Comparison of ENCODE assay signal across 9 cellular contexts in genomic region chr20:17681741-17682102, GRCh38. TPM values are rescaled to one million over a fixed set of nuclear protein-coding genes. Genes with fewer than 3 reads are reported as not detected.
A peak's percentile ranks its signal among the peaks of the same experiment; 100 is the strongest.
DNase-seq lines count a peak whose midpoint lies in the region; ATAC-seq, FAIRE-seq and TF ChIP-seq lines count a peak whose summit lies in the region.
"Had no signal": no experiment of that assay in that cellular context is flagged by ENCODE, and none has a peak within 500 bp of the region (broad histone marks: within the 10 kb centered on the region; RNA-seq: fewer than 3 reads in every experiment).

No MANE protein-coding gene starts in this region.

- no peaks in the 10 kb centered on the region for H3K9me3 Mint-ChIP-seq in CD4-positive, alpha-beta T cell

- peaks cover 21% of the 10 kb centered on the region for H3K36me3 Mint-ChIP-seq in CD4-positive, alpha-beta T cell (ENCODE audit: low read depth)

- H3K79me2 ChIP-seq in H1 (ENCODE audit: control insufficient read depth in 1 of 2, insufficient read depth in 2 of 2, low read length in 2 of 2), result peaks cover 14 to 41% of the 10 kb centered on the region in 2 experiments
- peaks cover 14% of the 10 kb centered on the region for H3K79me2 ChIP-seq in trophoblast cell (ENCODE audit: control insufficient read depth, insufficient read depth, low read length, poor library complexity)

- intact Hi-C loops in CD4-positive, alpha-beta T cell (cut with DNase I, micrococcal nuclease), result loop anchor here (1.0 to 10.0 kb wide), 15 partner anchors 69 to 1107 kb away; partner anchors contain the start of genes SNX5 (in 2 of the 2), DSTN (in 1 of the 2), KAT14 (in 1 of the 2) and KIF16B (in 1 of the 2)

- ATAC-seq in CD4-positive, alpha-beta T cell (ENCODE audit: poor library complexity), result peak; percentile 0
- ATAC-seq in GM21528 (IDR thresholded peaks at IDR 0.05; ENCODE audit: low FRiP score, unreplicated experiment), result peak; percentile 9

- H3K4me2 ChIP-seq in H1 (ENCODE audit: insufficient read depth in 1 of 2, low read depth in 2 of 2, low read length in 2 of 2) (peak overlapping the region; percentile 4 to 68; a peak in 3 of 4 replicates), trophoblast cell (ENCODE audit: low read length) (peak overlapping the region; percentile 30)

- H3K36me3 ChIP-seq in MG63 (peaks cover 27% of the 10 kb centered on the region), H1 (ENCODE audit: control insufficient read depth in 2 of 4, insufficient read depth in 4 of 4, low read length in 3 of 4) (peaks cover 0 to 8% (median 1%) of the 10 kb centered on the region in 4 experiments; a peak in 3 of 8 replicates), trophoblast cell (ENCODE audit: control insufficient read depth in 1 of 2, insufficient read depth in 2 of 2, low read length in 2 of 2) (peaks cover 7 to 8% of the 10 kb centered on the region in 2 experiments)

- peak overlapping the region; percentile 69 for H3K4me3 ChIP-seq in MG63
- peak overlapping the region; percentile 66 to 96 (median 94) for H3K4me3 ChIP-seq in H1 (ENCODE audit: extremely low read depth in 1 of 4, insufficient read depth in 2 of 4, low read depth in 3 of 4, low read length in 4 of 4)
- peak overlapping the region; percentile 93 for H3K4me3 ChIP-seq in trophoblast cell (ENCODE audit: low read depth, low read length)

- H3K27me3 Mint-ChIP-seq in CD4-positive, alpha-beta T cell, result peaks cover 24% of the 10 kb centered on the region

- H2BK20ac ChIP-seq in H1 (ENCODE audit: low read length), result no peak overlapping the region

- H4K20me1 ChIP-seq in H1 (replicated peaks in 1 of 2; ENCODE audit: control insufficient read depth in 1 of 2, insufficient read depth in 2 of 2, low read length in 2 of 2), result peaks cover 8 to 13% of the 10 kb centered on the region in 2 experiments

- no peak for TF ChIP-seq EP300 in H1 (IDR thresholded peaks at IDR 0.05; ENCODE audit: borderline replicate concordance in 1 of 2, low read depth in 2 of 2, low read length in 2 of 2)

- H3K18ac ChIP-seq in H1 (ENCODE audit: extremely low read depth, low read length), result peak overlapping the region; percentile 75; the same call in 1 of the 2 replicates
- H3K18ac ChIP-seq in trophoblast cell (ENCODE audit: low read length), result peak overlapping the region; percentile 97

- 10% methylated on average over 6 of the region's 62 CpGs; no CpG with 5 or more reads in 1 of the 2 experiments for WGBS in H1 (ENCODE audit: extremely low coverage in 1 of 2, insufficient coverage in 1 of 2, insufficient read length in 1 of 2, insufficient replicate concordance in 2 of 2, low coverage in 1 of 2, low lambda C conversion rate in 2 of 2, missing lambda C conversion rate in 1 of 2), 2 experiments
- WGBS in trophoblast cell (ENCODE audit: extremely low coverage, insufficient coverage, insufficient read length), result no CpG with 5 or more reads among the region's 62 CpGs

- H2BK120ac ChIP-seq in H1 (replicated peaks; ENCODE audit: low read depth, low read length), result no peak overlapping the region
- H2BK120ac ChIP-seq in trophoblast cell (ENCODE audit: insufficient read depth, low read length, poor library complexity), result peak overlapping the region; percentile 89

- H3K4me1 ChIP-seq in H1 (replicated peaks in 1 of 4; ENCODE audit: control insufficient read depth in 3 of 4, insufficient read depth in 4 of 4, low read length in 3 of 4), result peaks cover 6 to 12% (median 9%) of the 10 kb centered on the region in 4 experiments; a peak in 6 of 7 replicates
- peaks cover 13 to 25% of the 10 kb centered on the region in 2 experiments for H3K4me1 ChIP-seq in trophoblast cell (ENCODE audit: control insufficient read depth in 1 of 2, insufficient read depth in 2 of 2, low read length in 2 of 2)

- H3K14ac ChIP-seq in H1 (ENCODE audit: insufficient read length) (no peak overlapping the region), trophoblast cell (ENCODE audit: low read length) (peak overlapping the region; percentile 93)

- peak overlapping the region; percentile 51 to 89 (median 76) for H3K9ac ChIP-seq in H1 (replicated peaks in 1 of 4; ENCODE audit: extremely low read depth in 1 of 4, low read depth in 3 of 4, low read length in 3 of 4)
- peak overlapping the region; percentile 67 for H3K9ac ChIP-seq in trophoblast cell (ENCODE audit: low read length)

- H4K12ac ChIP-seq in trophoblast cell (ENCODE audit: low read depth, low read length), result peak overlapping the region; percentile 89

- peaks cover 20% of the 10 kb centered on the region for H3K27me3 ChIP-seq in CD4-positive, alpha-beta T cell (ENCODE audit: control insufficient read depth, insufficient read depth, low read length)
- no peaks in the 10 kb centered on the region for H3K27me3 ChIP-seq in MG63
- no peaks in the 10 kb centered on the region for H3K27me3 ChIP-seq in H1 (replicated peaks in 1 of 4; ENCODE audit: control insufficient read depth in 3 of 4, extremely low read depth in 1 of 4, insufficient read depth in 3 of 4, low read length in 3 of 4)
- H3K27me3 ChIP-seq in trophoblast cell (ENCODE audit: insufficient read depth, low read length), result no peaks in the 10 kb centered on the region

- H2AFZ ChIP-seq in H1 (ENCODE audit: low read length), result no peak overlapping the region
- H2AFZ ChIP-seq in trophoblast cell (ENCODE audit: insufficient read depth, low read length, poor library complexity), result peak overlapping the region; percentile 86

- peak overlapping the region; percentile 73; the same call in 1 of the 2 replicates for H2BK5ac ChIP-seq in H1 (ENCODE audit: low read depth, low read length)
- H2BK5ac ChIP-seq in trophoblast cell (ENCODE audit: low read depth, low read length, poor library complexity), result peak overlapping the region; percentile 79

- FAIRE-seq in H1 (lab: Jason Lieb, UNC), result no peak

- peaks cover 10% of the 10 kb centered on the region; the same call in 1 of the 2 replicates for H3K23me2 ChIP-seq in H1 (ENCODE audit: low read depth, low read length)

- no peak for TF ChIP-seq CTCF in CD4-positive, alpha-beta T cell (IDR thresholded peaks at IDR 0.05)
- no peak for TF ChIP-seq CTCF in H1 (IDR thresholded peaks at IDR 0.05; ENCODE audit: control extremely low read depth in 1 of 3, insufficient read depth in 1 of 3, low read depth in 1 of 3, low read length in 3 of 3)

- H2BK15ac ChIP-seq in H1 (ENCODE audit: low read length), result no peak overlapping the region

- H3K27ac Mint-ChIP-seq in CD4-positive, alpha-beta T cell, result peak overlapping the region; percentile 74

- H2AK5ac ChIP-seq in H1 (ENCODE audit: low read depth, low read length), result no peak overlapping the region
- H2AK5ac ChIP-seq in trophoblast cell (ENCODE audit: low read length), result peak overlapping the region; percentile 44

- H3K79me1 ChIP-seq in H1 (ENCODE audit: low read depth, low read length), result peaks cover 11% of the 10 kb centered on the region
- peaks cover 13% of the 10 kb centered on the region for H3K79me1 ChIP-seq in trophoblast cell (ENCODE audit: low read length)

- H2BK12ac ChIP-seq in H1 (ENCODE audit: low read depth, low read length) (no peak overlapping the region), trophoblast cell (ENCODE audit: low read length) (no peak overlapping the region)

- POLR2A ChIA-PET in CD4-positive, alpha-beta T cell (lab: Charles Lee), result interaction anchor here (0.7 to 3.1 kb wide), 20 partner anchors 11 to 1112 kb away, joined by 3 to 61 read pairs (median 8); partner anchors contain the start of genes BFSP1, DSTN, DZANK1 and KAT14
- POLR2A ChIA-PET in H1 (lab: Charles Lee; ENCODE audit: partially characterized antibody), result interaction anchor here (0.7 to 3.6 kb wide), 13 partner anchors 17 to 288 kb away, joined by 3 to 19 read pairs (median 3); partner anchors contain the start of genes MGME1 and SNX5

- H3K27ac ChIP-seq in CD4-positive, alpha-beta T cell (ENCODE audit: low read depth, low read length), result no peak overlapping the region
- H3K27ac ChIP-seq in H1 (ENCODE audit: low read depth, low read length) (peak overlapping the region; percentile 61; the same call in 1 of the 2 replicates), trophoblast cell (ENCODE audit: low read depth, low read length) (peak overlapping the region; percentile 75)

- peak overlapping the region; percentile 93 for H3K4me3 Mint-ChIP-seq in CD4-positive, alpha-beta T cell

- no peak for TF ChIP-seq POLR2A in H1 (IDR thresholded peaks at IDR 0.05; ENCODE audit: control extremely low read depth in 1 of 2, low read depth in 2 of 2, low read length in 2 of 2)

- H3K23ac ChIP-seq in H1 (ENCODE audit: insufficient read length) (no peak overlapping the region), trophoblast cell (ENCODE audit: low read length) (no peak overlapping the region)

- no peak overlapping the region for H3K4ac ChIP-seq in H1 (replicated peaks; ENCODE audit: insufficient read length, low read depth, low read length)
- H3K4ac ChIP-seq in trophoblast cell (ENCODE audit: low read depth, low read length), result peak overlapping the region; percentile 95

- H4K5ac ChIP-seq in H1 (ENCODE audit: insufficient read length, low read depth, low read length), result no peak overlapping the region

- DNase-seq in CD4-positive, alpha-beta T cell, result peak in 1 of 10 experiments; percentile 10
- DNase-seq in MG63 (no peak), H1 (ENCODE audit: low read depth in 1 of 2, low spot score in 2 of 2) (no peak), trophoblast cell (no peak), midbrain (lab: John Stamatoyannopoulos, UW) (no peak), NCI-H2171 (lab: John Stamatoyannopoulos, UW) (no peak), amniotic stem cell (lab: John Stamatoyannopoulos, UW) (no peak)

- CTCF ChIA-PET in CD4-positive, alpha-beta T cell (lab: Charles Lee), result interaction anchor here (1.1 to 2.3 kb wide), 16 partner anchors 9 to 606 kb away, joined by 3 to 14 read pairs (median 6); partner anchors contain the start of genes BANF2, DSTN, MGME1 and SNX5
- CTCF ChIA-PET in H1 (lab: Charles Lee; ENCODE audit: partially characterized antibody), result interaction anchor here (0.7 to 4.0 kb wide), 26 partner anchors 11 to 257 kb away, joined by 3 to 24 read pairs (median 4); no protein-coding TSS in a partner anchor

- H3K9me3 ChIP-seq in CD4-positive, alpha-beta T cell (ENCODE audit: control insufficient read depth, low read length), result no peaks in the 10 kb centered on the region
- H3K9me3 ChIP-seq in MG63, result no peaks in the 10 kb centered on the region
- no peaks in the 10 kb centered on the region for H3K9me3 ChIP-seq in H1 (ENCODE audit: insufficient read depth in 2 of 2, low read depth in 1 of 2, low read length in 1 of 2)
- H3K9me3 ChIP-seq in trophoblast cell (ENCODE audit: insufficient read depth, low read depth, low read length), result peaks cover under 1% of the 10 kb centered on the region

- peaks cover 26% of the 10 kb centered on the region for H3K4me1 Mint-ChIP-seq in CD4-positive, alpha-beta T cell (ENCODE audit: low read depth)

- H4K8ac ChIP-seq in H1 (ENCODE audit: extremely low read depth, insufficient read depth, low read length) (peak overlapping the region; percentile 86), trophoblast cell (ENCODE audit: low read depth, low read length) (peak overlapping the region; percentile 84)

- H4K91ac ChIP-seq in H1 (replicated peaks; ENCODE audit: insufficient read length, low read length) (no peak overlapping the region), trophoblast cell (ENCODE audit: low read depth, low read length) (peak overlapping the region; percentile 93)

- TF ChIP-seq RAD21 in H1 (IDR thresholded peaks at IDR 0.05 in 1 of 2, conservative IDR thresholded peaks at IDR 0.05 in 1 of 2; ENCODE audit: low read depth in 2 of 2, low read length in 2 of 2), result no peak

- no peak overlapping the region for H3K56ac ChIP-seq in H1 (replicated peaks; ENCODE audit: insufficient read length, low read depth, low read length)

RNA-seq across cellular contexts. Expression of gene RRBP1, which starts 0.3 kb away (rescaled TPM):
- total RNA-seq in CD4-positive, alpha-beta T cell, result 10 to 100 TPM; 26.4 to 27.2 TPM
- total RNA-seq in MG63 (2014; rRNA removed; shearing (Covaris generic); ENCODE audit: low replicate concordance), result 65.2 and 83.3 TPM in 2 replicates
- 153 and 157 TPM in 2 replicates for total RNA-seq in H1 (2021; fragmentation: NEBNext Ultra II Directional; extraction: Animal tissue kit (Norgen Biotek cat#: 25700))
- polyA plus RNA-seq in H1 (2011; rRNA removed), result 15.9 and 20.2 TPM in 2 replicates
- 37.4 TPM for polyA plus RNA-seq in H1 (2011; cell fraction: cytosol; rRNA removed)
- polyA plus RNA-seq in H1 (2011; cell fraction: nucleus; rRNA removed), result 71.6 TPM
- 82.9 to 111 TPM (median 107 TPM) in 4 replicates for polyA plus RNA-seq in H1 (2012, experiment 1 of 2)
- polyA plus RNA-seq in H1 (2012, experiment 2 of 2), result 24.2 TPM
- polyA plus RNA-seq in H1 (2013, experiment 1 of 2), result 178 TPM
- 185 TPM for polyA plus RNA-seq in H1 (2013, experiment 2 of 2)
- 25.7 and 32.9 TPM in 2 replicates for polyA minus RNA-seq in H1 (2011; rRNA and poly(A)+ RNA removed)
- polyA minus RNA-seq in H1 (2011; cell fraction: cytosol; rRNA and poly(A)+ RNA removed), result 45.1 TPM
- 40.6 TPM for polyA minus RNA-seq in H1 (2011; cell fraction: nucleus; rRNA and poly(A)+ RNA removed)
- 231 and 244 TPM in 2 replicates for polyA plus RNA-seq in trophoblast cell (2013)

RNA-seq across cellular contexts. Expression of gene BANF2, which starts 18.0 kb away (rescaled TPM):
- not detected for total RNA-seq in CD4-positive, alpha-beta T cell
- total RNA-seq in MG63 (2014; rRNA removed; shearing (Covaris generic); ENCODE audit: low replicate concordance), result not detected in 2 replicates
- not detected in 2 replicates for total RNA-seq in H1 (2021; fragmentation: NEBNext Ultra II Directional; extraction: Animal tissue kit (Norgen Biotek cat#: 25700))
- polyA plus RNA-seq in H1 (2011; rRNA removed), result not detected in 2 replicates
- not detected for polyA plus RNA-seq in H1 (2011; cell fraction: cytosol; rRNA removed)
- not detected for polyA plus RNA-seq in H1 (2011; cell fraction: nucleus; rRNA removed)
- not detected in 4 replicates for polyA plus RNA-seq in H1 (2012, experiment 1 of 2)
- polyA plus RNA-seq in H1 (2012, experiment 2 of 2), result not detected
- not detected for polyA plus RNA-seq in H1 (2013, experiment 1 of 2)
- polyA plus RNA-seq in H1 (2013, experiment 2 of 2), result not detected
- polyA minus RNA-seq in H1 (2011; rRNA and poly(A)+ RNA removed), result not detected in 2 replicates
- not detected for polyA minus RNA-seq in H1 (2011; cell fraction: cytosol; rRNA and poly(A)+ RNA removed)
- polyA minus RNA-seq in H1 (2011; cell fraction: nucleus; rRNA and poly(A)+ RNA removed), result not detected
- not detected in 2 replicates for polyA plus RNA-seq in trophoblast cell (2013)
- total RNA-seq: RPMI7951 had no signal
